ENCODE assay signal across 14 cellular contexts in the genomic region with DNA sequence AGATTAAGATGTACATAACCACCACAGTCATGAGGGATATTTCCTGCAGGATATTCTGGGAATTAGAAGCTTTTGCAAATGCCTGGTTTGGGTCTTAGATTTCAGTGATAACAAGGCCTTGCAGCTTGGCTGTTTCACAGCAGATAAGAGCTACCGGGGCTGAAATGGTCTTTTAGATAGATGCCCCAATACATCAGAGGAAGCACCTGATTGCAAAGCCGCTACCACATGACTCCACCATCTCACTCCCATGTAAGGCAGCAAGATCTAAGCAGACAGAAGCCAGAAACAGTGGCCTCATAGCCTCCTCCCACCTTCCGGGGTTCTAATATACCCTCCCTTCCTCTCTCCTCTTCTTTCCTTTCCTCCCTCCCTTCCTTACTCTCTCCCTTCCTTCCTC. TPM values are rescaled to one million over a fixed set of nuclear protein-coding genes. Genes with fewer than 3 reads are reported as not detected.
DNase-seq lines count a peak whose midpoint lies in the region; ATAC-seq and TF ChIP-seq lines count a peak whose summit lies in the region.
"Had no signal": no experiment of that assay in that cellular context is flagged by ENCODE, and none has a peak within 500 bp of the region (broad histone marks: within the 10 kb centered on the region; RNA-seq: fewer than 3 reads in every experiment).

No MANE protein-coding gene starts in this region.

- H3K4me3 ChIP-seq in H7 (ENCODE audit: insufficient read depth, low read depth, low read length) (no peak overlapping the region), iPS-20b (ENCODE audit: low read length) (no peak overlapping the region), SJCRH30 (no peak overlapping the region), transverse colon (no peak overlapping the region)
- H3K4me3 ChIP-seq: hepatocyte had no signal

- in situ Hi-C loops in transverse colon (cut with MboI; ENCODE audit: low pct_ligation_motif_present in 1 of 4, low pct_unique_long_range_greater_than_20kb in 1 of 4, low sequenced_read_pairs in 3 of 4), result no loop called here

- POLR2A ChIA-PET in CD4-positive, alpha-beta T cell (lab: Charles Lee), result interaction anchor here (0.6 to 3.0 kb wide), 9 partner anchors 9 to 75 kb away, joined by 3 to 15 read pairs (median 4); a partner anchor contains a TSS
- POLR2A ChIA-PET in activated CD4-positive, alpha-beta memory T cell treated with anti-CD3 and anti-CD28 coated beads, Interleukin-2, amount 10 ng/mL, durations not matched to agents 7 days and 5 days (lab: Charles Lee), result interaction anchor here (0.9 to 1.4 kb wide), 3 partner anchors 22 to 97 kb away, joined by 3 to 4 read pairs (median 3); a partner anchor contains a TSS

- peak overlapping the region; percentile 77 for H3K4me3 Mint-ChIP-seq in CD4-positive, alpha-beta T cell
- no peak overlapping the region for H3K4me3 Mint-ChIP-seq in activated CD4-positive, alpha-beta memory T cell treated with anti-CD3 and anti-CD28 coated beads, Interleukin-2, amount 10 ng/mL, durations not matched to agents 7 days and 5 days
- H3K4me3 Mint-ChIP-seq: stimulated activated naive B cell treated with anti-CD40 and anti-IgM and Interleukin-4, amounts not matched to agents 10 μg/mL and 1 μg/mL and 100 μg/mL, for 72 hours had no signal

- 56 to 72% methylated on average over 1 to 3 of the region's 3 CpGs for WGBS in transverse colon (ENCODE audit: low coverage in 1 of 2), 2 donors

- peaks cover 29% of the 10 kb centered on the region for H3K36me3 Mint-ChIP-seq in CD4-positive, alpha-beta T cell (ENCODE audit: low read depth)
- H3K36me3 Mint-ChIP-seq in activated CD4-positive, alpha-beta memory T cell treated with anti-CD3 and anti-CD28 coated beads, Interleukin-2, amount 10 ng/mL, durations not matched to agents 7 days and 5 days (ENCODE audit: low read depth), result peaks cover 10% of the 10 kb centered on the region

- H3K36me3 ChIP-seq in H7 (replicated peaks; ENCODE audit: control insufficient read depth, insufficient read depth, low read length) (no peaks in the 10 kb centered on the region), iPS-20b (ENCODE audit: insufficient read depth, low read depth, low read length) (no peaks in the 10 kb centered on the region), SJCRH30 (no peaks in the 10 kb centered on the region), transverse colon (no peaks in the 10 kb centered on the region)

- H3K9ac ChIP-seq in iPS-20b (ENCODE audit: low read depth, low read length), result no peak overlapping the region

- peak in 5 of 10 experiments; percentile 4 to 17 (median 10) for DNase-seq in CD4-positive, alpha-beta T cell
- DNase-seq in H7, result peak; percentile 8
- DNase-seq in activated CD4-positive, alpha-beta memory T cell treated with anti-CD3 and anti-CD28 coated beads, Interleukin-2, amount 10 ng/mL, durations not matched to agents 7 days and 5 days, result peak; percentile 27
- no peak for DNase-seq in NCI-H1694 treated with DMSO at 0.1 percent for 48 hours (lab: John Stamatoyannopoulos, UW)
- no peak for DNase-seq in SJCRH30
- DNase-seq in transverse colon, result no peak
- DNase-seq: NCI-H1105; NCI-H82; SIG-M5; stimulated activated naive B cell treated with anti-CD40 and anti-IgM and Interleukin-4, amounts not matched to agents 10 μg/mL and 1 μg/mL and 100 μg/mL, for 72 hours had no signal

- CTCF ChIA-PET in CD4-positive, alpha-beta T cell (lab: Charles Lee), result interaction anchor here (2.4 kb wide), 1 partner anchor 76 kb away, joined by 5 read pairs; no protein-coding TSS in a partner anchor
- CTCF ChIA-PET in activated CD4-positive, alpha-beta memory T cell treated with anti-CD3 and anti-CD28 coated beads, Interleukin-2, amount 10 ng/mL, durations not matched to agents 7 days and 5 days (lab: Charles Lee), result interaction anchor here (1.0 to 1.8 kb wide), 3 partner anchors 11 to 75 kb away, joined by 3 to 8 read pairs (median 3); no protein-coding TSS in a partner anchor

- H3K9me3 Mint-ChIP-seq in CD4-positive, alpha-beta T cell, result peaks cover 14% of the 10 kb centered on the region
- peaks cover 4% of the 10 kb centered on the region for H3K9me3 Mint-ChIP-seq in activated CD4-positive, alpha-beta memory T cell treated with anti-CD3 and anti-CD28 coated beads, Interleukin-2, amount 10 ng/mL, durations not matched to agents 7 days and 5 days

- H3K9me3 ChIP-seq in CD4-positive, alpha-beta T cell (ENCODE audit: control insufficient read depth, low read length), result peaks cover 11% of the 10 kb centered on the region
- H3K9me3 ChIP-seq in iPS-20b (ENCODE audit: insufficient read depth, low read depth, low read length) (peaks cover 11% of the 10 kb centered on the region), SJCRH30 (replicated peaks) (no peaks in the 10 kb centered on the region), transverse colon (peaks cover 0 to 5% of the 10 kb centered on the region in 2 donors)

- TF ChIP-seq POLR2A in transverse colon (IDR thresholded peaks at IDR 0.05), result no peak

- H3K27me3 ChIP-seq in CD4-positive, alpha-beta T cell (ENCODE audit: control insufficient read depth, insufficient read depth, low read length), result no peaks in the 10 kb centered on the region
- H3K27me3 ChIP-seq in H7 (ENCODE audit: control insufficient read depth, insufficient read depth, low read length) (no peaks in the 10 kb centered on the region), iPS-20b (ENCODE audit: insufficient read depth, low read length) (no peaks in the 10 kb centered on the region), SJCRH30 (no peaks in the 10 kb centered on the region), transverse colon (no peaks in the 10 kb centered on the region)
- H3K27me3 ChIP-seq: hepatocyte had no signal

- H3K4me1 ChIP-seq in iPS-20b (ENCODE audit: insufficient read depth, low read length) (0 out of 2 replicates have a peak, but pooled peaks cover 6% of the 10 kb centered on the region), SJCRH30 (no peaks in the 10 kb centered on the region), transverse colon (no peaks in the 10 kb centered on the region)

- TF ChIP-seq CTCF in CD4-positive, alpha-beta T cell (IDR thresholded peaks at IDR 0.05), result no peak
- no peak for TF ChIP-seq CTCF in transverse colon (IDR thresholded peaks at IDR 0.05)

- intact Hi-C loops in CD4-positive, alpha-beta T cell (cut with DNase I, micrococcal nuclease), result no loop called here
- intact Hi-C loops in transverse colon (cut with DNase I; ENCODE audit: low total_unique reads), result no loop called here

- H3K27ac Mint-ChIP-seq in CD4-positive, alpha-beta T cell, result peak overlapping the region; percentile 93
- peak overlapping the region; percentile 70 for H3K27ac Mint-ChIP-seq in activated CD4-positive, alpha-beta memory T cell treated with anti-CD3 and anti-CD28 coated beads, Interleukin-2, amount 10 ng/mL, durations not matched to agents 7 days and 5 days
- H3K27ac Mint-ChIP-seq: stimulated activated naive B cell treated with anti-CD40 and anti-IgM and Interleukin-4, amounts not matched to agents 10 μg/mL and 1 μg/mL and 100 μg/mL, for 72 hours had no signal

- ATAC-seq in CD4-positive, alpha-beta T cell (ENCODE audit: poor library complexity), result peak; percentile 74
- ATAC-seq in HG02798 (IDR thresholded peaks at IDR 0.05; ENCODE audit: poor library complexity, unreplicated experiment), result no peak

- no peaks in the 10 kb centered on the region for H3K27me3 Mint-ChIP-seq in CD4-positive, alpha-beta T cell
- H3K27me3 Mint-ChIP-seq in activated CD4-positive, alpha-beta memory T cell treated with anti-CD3 and anti-CD28 coated beads, Interleukin-2, amount 10 ng/mL, durations not matched to agents 7 days and 5 days, result no peaks in the 10 kb centered on the region

- H3K27ac ChIP-seq in CD4-positive, alpha-beta T cell (ENCODE audit: low read depth, low read length), result peak overlapping the region; percentile 63
- H3K27ac ChIP-seq in iPS-20b (ENCODE audit: low read length), result peak overlapping the region; percentile 20
- no peak overlapping the region for H3K27ac ChIP-seq in SJCRH30
- H3K27ac ChIP-seq in transverse colon, result no peak overlapping the region
- H3K27ac ChIP-seq: epithelial cell of prostate, hepatocyte had no signal

- peaks cover 47% of the 10 kb centered on the region for H3K4me1 Mint-ChIP-seq in CD4-positive, alpha-beta T cell (ENCODE audit: low read depth)
- H3K4me1 Mint-ChIP-seq in activated CD4-positive, alpha-beta memory T cell treated with anti-CD3 and anti-CD28 coated beads, Interleukin-2, amount 10 ng/mL, durations not matched to agents 7 days and 5 days, result peaks cover 32% of the 10 kb centered on the region

- no peak for TF ChIP-seq EP300 in transverse colon (IDR thresholded peaks at IDR 0.05; ENCODE audit: low read depth)

RNA-seq across cellular contexts. Expression of a gene that starts 31.1 kb away (rescaled TPM):
- total RNA-seq in CD4-positive, alpha-beta T cell, result 10 to 100 TPM; 25.3 to 26.9 TPM
- total RNA-seq in H7 (2014; rRNA removed; shearing (Covaris generic)), result 5.2 and 9.8 TPM in 2 replicates
- 10 to 100 TPM; 28.7 to 29.0 TPM for total RNA-seq in activated CD4-positive, alpha-beta memory T cell treated with anti-CD3 and anti-CD28 coated beads, Interleukin-2, amount 10 ng/mL, durations not matched to agents 7 days and 5 days
- total RNA-seq in SJCRH30 (2014; rRNA removed; shearing (Covaris generic)), result 6.5 and 8.7 TPM in 2 replicates
- total RNA-seq in transverse colon, result 10 to 100 TPM; 24.3 to 42.2 (median 35.6) TPM

Comparison
In these comparisons a context has a peak if more than half of its experiments do, and no peak if none do; other contexts are left out.
1. DNase-seq: peak in H7 (single experiment) and activated CD4-positive, alpha-beta memory T cell treated with anti-CD3 and anti-CD28 coated beads, Interleukin-2, amount 10 ng/mL, durations not matched to agents 7 days and 5 days (single experiment); none in NCI-H1694 treated with DMSO at 0.1 percent for 48 hours (single experiment), SJCRH30 (0 of 2) and transverse colon (single experiment).
2. H3K27ac ChIP-seq: peak in CD4-positive, alpha-beta T cell (single experiment) and iPS-20b (single experiment); none in SJCRH30 (single experiment) and transverse colon (0 of 4).